ENCODE assay signal across 19 cellular contexts in the genomic region with DNA sequence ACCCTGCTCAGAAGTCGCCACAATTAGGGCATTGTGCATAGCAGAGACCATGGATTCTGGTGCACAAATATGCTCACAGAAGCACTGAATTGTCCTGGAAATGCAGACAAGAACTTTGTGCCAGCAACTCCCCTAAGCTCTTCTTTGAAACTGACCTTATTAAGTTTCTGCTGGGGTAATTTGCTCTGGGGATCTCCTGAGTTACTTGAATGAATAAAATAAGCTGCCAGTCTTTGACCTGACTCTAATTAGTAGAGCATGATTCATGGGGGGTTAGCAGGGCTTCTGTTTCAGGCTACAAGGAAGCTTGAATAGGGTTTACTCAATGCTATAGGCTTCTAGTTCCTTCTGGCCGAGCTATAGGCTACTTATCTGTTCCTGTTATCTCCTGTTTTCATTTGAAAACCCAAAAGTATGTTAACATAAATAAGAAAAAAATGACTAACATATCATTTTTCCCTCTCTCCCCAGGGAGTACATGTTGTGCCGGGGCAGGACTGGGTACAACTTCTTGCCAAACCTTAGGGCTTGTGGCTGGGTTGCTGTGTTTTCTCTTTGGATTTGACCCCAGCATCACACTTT.
DNase-seq lines count a peak whose midpoint lies in the region; FAIRE-seq and TF ChIP-seq lines count a peak whose summit lies in the region.
"Had no signal": no experiment of that assay in that cellular context is flagged by ENCODE, and none has a peak within 500 bp of the region (broad histone marks: within the 10 kb centered on the region; RNA-seq: fewer than 3 reads in every experiment).

No MANE protein-coding gene starts in this region.

- no peak overlapping the region for H3K27ac ChIP-seq in breast epithelium
- H3K27ac ChIP-seq in thyroid gland = no peak overlapping the region
- H3K27ac ChIP-seq: 22Rv1; BLaER1 treated with 17β-estradiol and CSF1 and Interleukin-3, amounts not matched to agents 10 nM and 100 nM; KMS-11 had no signal

- H3K27ac Mint-ChIP-seq in MCF 10A (ENCODE audit: low read depth, unreplicated experiment) = peak overlapping the region; percentile 75
- H3K27ac Mint-ChIP-seq in activated naive CD8-positive, alpha-beta T cell treated with anti-CD3 and anti-CD28 coated beads for 36 hours = no peak overlapping the region
- H3K27ac Mint-ChIP-seq: GM23338 had no signal

- H3K27me3 Mint-ChIP-seq in MCF 10A (ENCODE audit: insufficient read depth, unreplicated experiment) = no peaks in the 10 kb centered on the region
- H3K27me3 Mint-ChIP-seq in activated naive CD8-positive, alpha-beta T cell treated with anti-CD3 and anti-CD28 coated beads for 36 hours = no peaks in the 10 kb centered on the region

- no peak overlapping the region for H3K4me3 Mint-ChIP-seq in MCF 10A (ENCODE audit: unreplicated experiment)
- no peak overlapping the region for H3K4me3 Mint-ChIP-seq in activated naive CD8-positive, alpha-beta T cell treated with anti-CD3 and anti-CD28 coated beads for 36 hours
- H3K4me3 Mint-ChIP-seq: GM23338 had no signal

- peaks cover 10% of the 10 kb centered on the region for H3K4me1 Mint-ChIP-seq in MCF 10A (ENCODE audit: insufficient read depth, unreplicated experiment)
- H3K4me1 Mint-ChIP-seq in activated naive CD8-positive, alpha-beta T cell treated with anti-CD3 and anti-CD28 coated beads for 36 hours = no peaks in the 10 kb centered on the region
- H3K4me1 Mint-ChIP-seq: GM23338 had no signal

- H3K9me3 ChIP-seq in breast epithelium (no peaks in the 10 kb centered on the region), thyroid gland (no peaks in the 10 kb centered on the region)
- H3K9me3 ChIP-seq: Caco-2 had no signal

- H3K4me1 ChIP-seq in breast epithelium = no peaks in the 10 kb centered on the region
- no peaks in the 10 kb centered on the region for H3K4me1 ChIP-seq in thyroid gland
- H3K4me1 ChIP-seq: BLaER1 treated with 17β-estradiol and CSF1 and Interleukin-3, amounts not matched to agents 10 nM and 100 nM; Caco-2 had no signal

- no peak for TF ChIP-seq POLR2A in breast epithelium (IDR thresholded peaks at IDR 0.05)
- no peak for TF ChIP-seq POLR2A in thyroid gland (IDR thresholded peaks at IDR 0.05)

- 70 to 75% methylated on average over 3 of the region's 3 CpGs for WGBS in thyroid gland, 2 donors

- H3K9me3 Mint-ChIP-seq in MCF 10A (ENCODE audit: unreplicated experiment) = peaks cover 6% of the 10 kb centered on the region
- peaks cover 7% of the 10 kb centered on the region for H3K9me3 Mint-ChIP-seq in activated naive CD8-positive, alpha-beta T cell treated with anti-CD3 and anti-CD28 coated beads for 36 hours
- H3K9me3 Mint-ChIP-seq: GM23338 had no signal

- CTCF ChIA-PET in MCF 10A (lab: Yijun Ruan, JAX) = interaction anchor here (1.4 kb wide), 1 partner anchor 31 kb away, joined by 4 read pairs; no protein-coding TSS in a partner anchor

- H3K36me3 ChIP-seq in breast epithelium (no peaks in the 10 kb centered on the region), bronchial epithelial cell (ENCODE audit: control insufficient read depth, insufficient read depth, low read length) (no peaks in the 10 kb centered on the region), thyroid gland (no peaks in the 10 kb centered on the region)
- H3K36me3 ChIP-seq: BLaER1 treated with 17β-estradiol and CSF1 and Interleukin-3, amounts not matched to agents 10 nM and 100 nM had no signal

- H3K4me3 ChIP-seq in breast epithelium = no peak overlapping the region
- H3K4me3 ChIP-seq in bronchial epithelial cell (ENCODE audit: low read depth, low read length) = no peak overlapping the region
- no peak overlapping the region for H3K4me3 ChIP-seq in thyroid gland (replicated peaks in 1 of 3)
- H3K4me3 ChIP-seq: BLaER1 treated with 17β-estradiol and CSF1 and Interleukin-3, amounts not matched to agents 10 nM and 100 nM; GM23338 had no signal

- FAIRE-seq in bronchial epithelial cell (lab: Jason Lieb, UNC) = no peak
- FAIRE-seq: G401.6, GM12892 had no signal

- no peaks in the 10 kb centered on the region for H3K36me3 Mint-ChIP-seq in MCF 10A (ENCODE audit: insufficient read depth, unreplicated experiment)
- H3K36me3 Mint-ChIP-seq in activated naive CD8-positive, alpha-beta T cell treated with anti-CD3 and anti-CD28 coated beads for 36 hours = no peaks in the 10 kb centered on the region

- POLR2A ChIA-PET in MCF 10A (lab: Yijun Ruan, JAX) = interaction anchor here (0.5 kb wide), 1 partner anchor 26 kb away, joined by 4 read pairs; no protein-coding TSS in a partner anchor

- DNase-seq in MCF 10A (ENCODE audit: unreplicated experiment) (peak; percentile 27), breast epithelium (ENCODE audit: low spot score in 2 of 2) (no peak), bronchial epithelial cell (ENCODE audit: low read depth) (peak; percentile 4), iris pigment epithelial cell (ENCODE audit: low read depth) (peak; percentile 57), thyroid gland (no peak), LoVo (ENCODE audit: low spot score) (no peak)
- no peak for DNase-seq in stimulated activated naive CD4-positive, alpha-beta T cell (lab: John Stamatoyannopoulos, UW)
- no peak for DNase-seq in activated naive CD8-positive, alpha-beta T cell treated with anti-CD3 and anti-CD28 coated beads for 36 hours
- DNase-seq: Caco-2, NCI-H1417 treated with DMSO at 0.1 percent for 48 hours, NCI-H2029 treated with DMSO at 0.1 percent for 48 hours, NCI-H510A, Right ventricle myocardium superior had no signal

- BruUV-seq in MCF 10A (replicated peaks; lab: Mats Ljungman, UMichigan) = no TSS peak

- no peak for TF ChIP-seq CTCF in MCF 10A (IDR thresholded peaks at IDR 0.05; ENCODE audit: unreplicated experiment)
- TF ChIP-seq CTCF in breast epithelium (IDR thresholded peaks at IDR 0.05) = no peak
- TF ChIP-seq CTCF in bronchial epithelial cell (IDR thresholded peaks at IDR 0.05; ENCODE audit: insufficient read depth, low read length, severe bottlenecking) = no peak
- no peak for TF ChIP-seq CTCF in thyroid gland (IDR thresholded peaks at IDR 0.05)

- intact Hi-C loops in MCF 10A (cut with micrococcal nuclease) = no loop called here
- intact Hi-C loops in breast epithelium (cut with DNase I; ENCODE audit: low total_unique reads) = no loop called here
- intact Hi-C loops in thyroid gland (cut with DNase I) = no loop called here

- no peaks in the 10 kb centered on the region for H3K27me3 ChIP-seq in breast epithelium
- H3K27me3 ChIP-seq in bronchial epithelial cell (ENCODE audit: control insufficient read depth, insufficient read depth, low read length) = no peaks in the 10 kb centered on the region
- no peaks in the 10 kb centered on the region for H3K27me3 ChIP-seq in thyroid gland
- H3K27me3 ChIP-seq: BLaER1 treated with 17β-estradiol and CSF1 and Interleukin-3, amounts not matched to agents 10 nM and 100 nM had no signal

Comparison
In these comparisons a context has a peak if more than half of its experiments do, and no peak if none do; other contexts are left out.
1. DNase-seq: peak in MCF 10A (single experiment), bronchial epithelial cell (single experiment) and iris pigment epithelial cell (single experiment); none in breast epithelium (0 of 2), stimulated activated naive CD4-positive, alpha-beta T cell (0 of 6), activated naive CD8-positive, alpha-beta T cell treated with anti-CD3 and anti-CD28 coated beads for 36 hours (single experiment), thyroid gland (0 of 2) and LoVo (single experiment).